ENCODE assay signal across 3 cellular contexts in genomic region chr17:17062866-17063265, GRCh38.
TF ChIP-seq lines count a peak whose summit lies in the region.

No MANE protein-coding gene starts in this region.

TF ChIP-seq in liver, 16 proteins besides CTCF, POLR2A, EP300 and RAD21:
- TF ChIP-seq TAF1 (conservative IDR thresholded peaks at IDR 0.05) = no peak
- TF ChIP-seq HNF4A (conservative IDR thresholded peaks at IDR 0.05) = no peak
- no peak for TF ChIP-seq YY1 (IDR thresholded peaks at IDR 0.05)
- no peak for TF ChIP-seq GABPA (IDR thresholded peaks at IDR 0.05 in 1 of 2, conservative IDR thresholded peaks at IDR 0.05 in 1 of 2)
TF ChIP-seq in liver: peak in this region for 0.

TF ChIP-seq in HepG2, 621 proteins besides CTCF, POLR2A, EP300 and RAD21:
- TF ChIP-seq NR3C1 (CRISPR knock-in tag; IDR thresholded peaks at IDR 0.05) (no peak), NR2F1 (CRISPR knock-in tag; IDR thresholded peaks at IDR 0.05) (no peak), IRX3 (CRISPR knock-in tag; IDR thresholded peaks at IDR 0.05; ENCODE audit: borderline replicate concordance, low read depth) (no peak), TBP (CRISPR knock-in tag; IDR thresholded peaks at IDR 0.05) (no peak), ZNF337 (CRISPR knock-in tag; IDR thresholded peaks at IDR 0.05; ENCODE audit: borderline replicate concordance, low read depth) (no peak), ZFP62 (CRISPR knock-in tag; IDR thresholded peaks at IDR 0.05) (no peak), ZSCAN5A (CRISPR knock-in tag; IDR thresholded peaks at IDR 0.05; ENCODE audit: borderline replicate concordance) (no peak), POGK (CRISPR knock-in tag; conservative IDR thresholded peaks at IDR 0.05) (no peak), ZNF44 (CRISPR knock-in tag; IDR thresholded peaks at IDR 0.05) (no peak), ZNF619 (CRISPR knock-in tag; IDR thresholded peaks at IDR 0.05) (no peak), AFF4 (CRISPR knock-in tag; IDR thresholded peaks at IDR 0.05) (no peak), ZBTB49 (CRISPR knock-in tag; IDR thresholded peaks at IDR 0.05; ENCODE audit: borderline replicate concordance) (no peak), TCF12 (IDR thresholded peaks at IDR 0.05) (no peak), TCF12 (CRISPR knock-in tag; IDR thresholded peaks at IDR 0.05) (no peak), ZNF773 (CRISPR knock-in tag; IDR thresholded peaks at IDR 0.05; ENCODE audit: borderline replicate concordance) (no peak), ZBTB7B (CRISPR knock-in tag; IDR thresholded peaks at IDR 0.05) (no peak), KLF16 (CRISPR knock-in tag; IDR thresholded peaks at IDR 0.05) (no peak), ZMAT3 (CRISPR knock-in tag; conservative IDR thresholded peaks at IDR 0.05) (no peak), ZFP82 (CRISPR knock-in tag; IDR thresholded peaks at IDR 0.05; ENCODE audit: borderline replicate concordance) (no peak)
TF ChIP-seq in HepG2: peak in this region for 0.

TF ChIP-seq in H1, 55 proteins besides CTCF, POLR2A, EP300 and RAD21:
- TF ChIP-seq ASH2L (IDR thresholded peaks at IDR 0.05; ENCODE audit: low read length) (no peak), POLR2AphosphoS5 (IDR thresholded peaks at IDR 0.05; ENCODE audit: low read depth, low read length) (no peak), SAP30 (IDR thresholded peaks at IDR 0.05; ENCODE audit: insufficient read depth, insufficient replicate concordance, low read length) (no peak), SIRT6 (IDR thresholded peaks at IDR 0.05; ENCODE audit: low read length) (no peak), TEAD4 (IDR thresholded peaks at IDR 0.05; ENCODE audit: low read depth, low read length) (no peak), TCF12 (IDR thresholded peaks at IDR 0.05; ENCODE audit: low read depth, low read length) (no peak)
